Comparison of ENCODE assay signal across 8 cellular contexts in the genomic region with DNA sequence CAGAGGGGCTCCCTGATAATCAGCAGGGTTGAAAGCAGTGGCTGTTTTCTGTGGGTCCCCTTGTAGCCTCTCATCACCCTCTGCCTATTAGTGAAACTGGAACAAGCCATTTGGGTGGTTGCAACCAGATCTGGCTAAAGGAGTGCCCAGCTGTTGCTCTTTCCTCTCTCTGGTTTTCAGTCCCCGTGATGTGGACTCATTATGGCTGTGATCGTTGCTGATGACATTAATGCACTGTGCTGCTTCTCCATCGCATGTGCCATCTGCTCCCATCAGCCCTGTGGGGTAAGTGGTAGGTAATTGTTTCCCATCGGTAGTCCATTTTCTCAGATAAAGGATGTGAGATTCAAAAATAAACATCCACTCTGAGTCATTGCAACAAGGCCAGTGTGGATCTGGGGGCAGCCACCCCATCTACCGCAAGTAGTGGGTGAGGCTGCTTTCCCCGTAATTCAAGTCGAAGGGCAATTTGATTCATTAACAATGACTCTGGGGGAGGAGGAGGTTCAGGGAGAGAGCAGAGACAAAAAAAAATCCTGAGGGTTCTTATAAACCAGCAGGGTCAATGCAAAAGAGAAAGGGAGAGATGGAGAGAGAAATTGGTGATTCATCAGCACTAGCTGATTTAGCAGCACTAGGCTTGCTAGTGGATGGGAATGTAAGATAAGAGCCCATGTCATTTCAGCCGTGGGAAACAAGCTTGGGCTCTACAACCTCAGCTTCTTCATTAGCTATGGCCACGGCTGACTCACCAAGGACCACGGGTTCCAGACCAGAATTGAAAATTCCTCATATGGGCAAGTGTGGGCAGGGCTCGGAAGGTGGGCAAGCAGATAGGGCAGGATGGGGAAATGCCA.
DNase-seq lines count a peak whose midpoint lies in the region; ATAC-seq lines count a peak whose summit lies in the region.

No MANE protein-coding gene starts in this region.

- DNase-seq in EH (ENCODE audit: low read depth), result peak; percentile 88
- peak; percentile 59 for DNase-seq in NOMO-1 treated with DMSO at 0.1 percent for 48 hours (lab: John Stamatoyannopoulos, UW; ENCODE audit: unreplicated experiment)
- DNase-seq in hepatic stellate cell (ENCODE audit: low spot score), result peak; percentile 33
- no peak for DNase-seq in activated CD4-positive, alpha-beta T cell treated with anti-CD3 and anti-CD28 coated beads for 4 hours
- no peak for DNase-seq in superior temporal gyrus (ENCODE audit: extremely low spot score)
- DNase-seq in occipital lobe (lab: John Stamatoyannopoulos, UW), result no peak

- ATAC-seq in HG03354 (IDR thresholded peaks at IDR 0.05; ENCODE audit: poor library complexity, severe bottlenecking, unreplicated experiment) (peak; percentile 60), HG03025 (IDR thresholded peaks at IDR 0.05; ENCODE audit: low FRiP score, unreplicated experiment) (no peak)

Comparison
In these comparisons a context has a peak if more than half of its experiments do, and no peak if none do; other contexts are left out.
1. DNase-seq: peak in EH (single experiment), NOMO-1 treated with DMSO at 0.1 percent for 48 hours (single experiment) and hepatic stellate cell (single experiment); none in activated CD4-positive, alpha-beta T cell treated with anti-CD3 and anti-CD28 coated beads for 4 hours (0 of 2), superior temporal gyrus (single experiment) and occipital lobe (single experiment).